Comparison of ENCODE assay signal across 8 cellular contexts in the genomic region with DNA sequence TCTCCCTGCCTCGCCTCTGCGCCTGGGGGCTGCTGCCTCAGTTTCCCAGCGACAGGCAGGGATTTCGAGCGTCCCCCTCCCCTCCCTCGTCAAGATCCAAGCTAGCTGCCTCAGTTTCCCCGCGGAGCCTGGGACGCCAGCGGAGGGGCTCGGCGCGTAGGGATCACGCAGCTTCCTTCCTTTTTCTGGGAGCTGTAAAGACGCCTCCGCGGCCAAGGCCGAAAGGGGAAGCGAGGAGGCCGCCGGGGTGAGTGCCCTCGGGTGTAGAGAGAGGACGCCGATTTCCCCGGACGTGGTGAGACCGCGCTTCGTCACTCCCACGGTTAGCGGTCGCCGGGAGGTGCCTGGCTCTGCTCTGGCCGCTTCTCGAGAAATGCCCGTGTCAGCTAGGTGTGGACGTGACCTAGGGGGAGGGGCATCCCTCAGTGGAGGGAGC. TPM values are rescaled to one million over a fixed set of nuclear protein-coding genes. Genes with fewer than 3 reads are reported as not detected.
DNase-seq lines count a peak whose midpoint lies in the region; ATAC-seq lines count a peak whose summit lies in the region.

No MANE protein-coding gene starts in this region.

- DNase-seq in GM19238 (ENCODE audit: insufficient read length, low spot score) (peak; percentile 43), NCI-H446 (lab: John Stamatoyannopoulos, UW) (no peak)
- no peak for DNase-seq in Jurkat, Clone E6-1 (ENCODE audit: low read depth, low spot score)
- peak; percentile 75 for DNase-seq in activated CD4-positive, alpha-beta T cell treated with anti-CD3 and anti-CD28 coated beads, Interleukin-2, amount 10 ng/mL, durations not matched to agents 7 days and 5 days
- DNase-seq in effector memory CD4-positive, alpha-beta T cell, result peak; percentile 53 to 70 (median 65)

- H3K36me3 ChIP-seq in effector memory CD4-positive, alpha-beta T cell (ENCODE audit: control insufficient read depth, insufficient read depth, low read length), result peaks cover 6% of the 10 kb centered on the region
- H3K36me3 ChIP-seq in mucosa of rectum (ENCODE audit: control insufficient read depth in 2 of 2, insufficient read depth in 2 of 2, low read length in 2 of 2), result peaks cover 0 to 7% of the 10 kb centered on the region in 2 donors
- no peaks in the 10 kb centered on the region for H3K36me3 ChIP-seq in stomach smooth muscle (ENCODE audit: control insufficient read depth in 2 of 2, insufficient read depth in 2 of 2, low read length in 2 of 2)

- H3K36me3 Mint-ChIP-seq in activated CD4-positive, alpha-beta T cell treated with anti-CD3 and anti-CD28 coated beads, Interleukin-2, amount 10 ng/mL, durations not matched to agents 7 days and 5 days (ENCODE audit: low read depth), result peaks cover 4% of the 10 kb centered on the region

- H3K27me3 ChIP-seq in effector memory CD4-positive, alpha-beta T cell (replicated peaks; ENCODE audit: control insufficient read depth, insufficient read depth, low read length, poor library complexity, severe bottlenecking), result no peaks in the 10 kb centered on the region
- H3K27me3 ChIP-seq in mucosa of rectum (ENCODE audit: control insufficient read depth in 2 of 2, insufficient read depth in 2 of 2, low read length in 2 of 2) (peaks cover 5 to 11% of the 10 kb centered on the region in 2 donors), stomach smooth muscle (ENCODE audit: control insufficient read depth in 1 of 2, insufficient read depth in 2 of 2, low read length in 2 of 2) (peaks cover 18 to 27% of the 10 kb centered on the region in 2 donors)

- peak overlapping the region; percentile 77 for H3K27ac ChIP-seq in effector memory CD4-positive, alpha-beta T cell (ENCODE audit: insufficient read depth, low read length, poor library complexity, severe bottlenecking)
- peak overlapping the region; percentile 77 to 88 for H3K27ac ChIP-seq in mucosa of rectum (ENCODE audit: low read depth in 2 of 2, low read length in 2 of 2)
- H3K27ac ChIP-seq in stomach smooth muscle (ENCODE audit: low read length), result peak overlapping the region; percentile 67

- peak overlapping the region; percentile 75 for H3K4me3 Mint-ChIP-seq in activated CD4-positive, alpha-beta T cell treated with anti-CD3 and anti-CD28 coated beads, Interleukin-2, amount 10 ng/mL, durations not matched to agents 7 days and 5 days

- H3K9ac ChIP-seq in mucosa of rectum (ENCODE audit: low read depth in 1 of 2, low read length in 2 of 2) (peak overlapping the region; percentile 66 to 70), stomach smooth muscle (ENCODE audit: low read length in 2 of 2) (peak overlapping the region; percentile 50 to 60)

- CTCF ChIA-PET in activated CD4-positive, alpha-beta T cell treated with anti-CD3 and anti-CD28 coated beads, Interleukin-2, amount 10 ng/mL, durations not matched to agents 7 days and 5 days (lab: Charles Lee), result interaction anchor here (0.8 to 6.3 kb wide), 18 partner anchors 10 to 151 kb away, joined by 3 to 93 read pairs (median 7); a partner anchor contains a TSS

- POLR2A ChIA-PET in activated CD4-positive, alpha-beta T cell treated with anti-CD3 and anti-CD28 coated beads, Interleukin-2, amount 10 ng/mL, durations not matched to agents 7 days and 5 days (lab: Charles Lee), result no interaction called here

- no peaks in the 10 kb centered on the region for H3K9me3 Mint-ChIP-seq in activated CD4-positive, alpha-beta T cell treated with anti-CD3 and anti-CD28 coated beads, Interleukin-2, amount 10 ng/mL, durations not matched to agents 7 days and 5 days

- H3K4me1 Mint-ChIP-seq in activated CD4-positive, alpha-beta T cell treated with anti-CD3 and anti-CD28 coated beads, Interleukin-2, amount 10 ng/mL, durations not matched to agents 7 days and 5 days, result peaks cover 32% of the 10 kb centered on the region

- H3K4me1 ChIP-seq in effector memory CD4-positive, alpha-beta T cell (ENCODE audit: control insufficient read depth, insufficient read depth, low read length, poor library complexity, severe bottlenecking), result peaks cover 19% of the 10 kb centered on the region
- peaks cover 14 to 24% of the 10 kb centered on the region in 2 donors for H3K4me1 ChIP-seq in mucosa of rectum (ENCODE audit: control insufficient read depth in 2 of 2, insufficient read depth in 2 of 2, low read length in 2 of 2)
- H3K4me1 ChIP-seq in stomach smooth muscle (ENCODE audit: control insufficient read depth, insufficient read depth, low read length), result peaks cover 18% of the 10 kb centered on the region

- peak overlapping the region; percentile 90 for H3K27ac Mint-ChIP-seq in activated CD4-positive, alpha-beta T cell treated with anti-CD3 and anti-CD28 coated beads, Interleukin-2, amount 10 ng/mL, durations not matched to agents 7 days and 5 days

- no peaks in the 10 kb centered on the region for H3K9me3 ChIP-seq in effector memory CD4-positive, alpha-beta T cell (ENCODE audit: control insufficient read depth, low read length)
- no peaks in the 10 kb centered on the region for H3K9me3 ChIP-seq in mucosa of rectum (ENCODE audit: control insufficient read depth in 2 of 2, low read length in 2 of 2)
- no peaks in the 10 kb centered on the region for H3K9me3 ChIP-seq in stomach smooth muscle (ENCODE audit: control insufficient read depth in 2 of 2, low read length in 2 of 2)

- no peak for ATAC-seq in HG03342 (IDR thresholded peaks at IDR 0.05; ENCODE audit: unreplicated experiment)

- peak overlapping the region; percentile 48 for H3K4me3 ChIP-seq in Jurkat, Clone E6-1 (ENCODE audit: low read length)
- H3K4me3 ChIP-seq in effector memory CD4-positive, alpha-beta T cell (ENCODE audit: insufficient read depth, low read depth, low read length, poor library complexity, severe bottlenecking), result peak overlapping the region; percentile 72
- H3K4me3 ChIP-seq in mucosa of rectum (ENCODE audit: low read length in 2 of 2), result peak overlapping the region; percentile 56 to 73
- H3K4me3 ChIP-seq in stomach smooth muscle (ENCODE audit: low read length in 2 of 2), result peak overlapping the region; percentile 54 to 65

- no peaks in the 10 kb centered on the region for H3K27me3 Mint-ChIP-seq in activated CD4-positive, alpha-beta T cell treated with anti-CD3 and anti-CD28 coated beads, Interleukin-2, amount 10 ng/mL, durations not matched to agents 7 days and 5 days

RNA-seq across cellular contexts. Expression of a gene that starts 0.7 kb away (rescaled TPM):
- polyA plus RNA-seq in Jurkat, Clone E6-1 (2012; ENCODE audit: insufficient read depth, insufficient read length), result 4.1 TPM
- total RNA-seq in activated CD4-positive, alpha-beta T cell treated with anti-CD3 and anti-CD28 coated beads, Interleukin-2, amount 10 ng/mL, durations not matched to agents 7 days and 5 days, result 1 to 10 TPM; 8.0 to 9.0 TPM

RNA-seq across cellular contexts. Expression of a gene that starts 16.6 kb away (rescaled TPM):
- 11.5 TPM for polyA plus RNA-seq in Jurkat, Clone E6-1 (2012; ENCODE audit: insufficient read depth, insufficient read length)
- total RNA-seq in activated CD4-positive, alpha-beta T cell treated with anti-CD3 and anti-CD28 coated beads, Interleukin-2, amount 10 ng/mL, durations not matched to agents 7 days and 5 days, result 1 to 10 TPM; 1.4 to 1.8 TPM

RNA-seq across cellular contexts. Expression of a gene that starts 18.2 kb away (rescaled TPM):
- 106 TPM for polyA plus RNA-seq in Jurkat, Clone E6-1 (2012; ENCODE audit: insufficient read depth, insufficient read length)
- 10 to 100 TPM; 58.7 to 67.9 TPM for total RNA-seq in activated CD4-positive, alpha-beta T cell treated with anti-CD3 and anti-CD28 coated beads, Interleukin-2, amount 10 ng/mL, durations not matched to agents 7 days and 5 days

RNA-seq across cellular contexts. Expression of a gene that starts 19.6 kb away (rescaled TPM):
- polyA plus RNA-seq in Jurkat, Clone E6-1 (2012; ENCODE audit: insufficient read depth, insufficient read length), result 11.3 TPM
- total RNA-seq in activated CD4-positive, alpha-beta T cell treated with anti-CD3 and anti-CD28 coated beads, Interleukin-2, amount 10 ng/mL, durations not matched to agents 7 days and 5 days, result under 1 TPM; 0.12 to 0.17 TPM

RNA-seq across cellular contexts. Expression of a gene that starts 39.1 kb away (rescaled TPM):
- polyA plus RNA-seq in Jurkat, Clone E6-1 (2012; ENCODE audit: insufficient read depth, insufficient read length), result 1.5 TPM
- 1 to 10 TPM; 6.1 to 6.5 TPM for total RNA-seq in activated CD4-positive, alpha-beta T cell treated with anti-CD3 and anti-CD28 coated beads, Interleukin-2, amount 10 ng/mL, durations not matched to agents 7 days and 5 days

Comparison
In these comparisons a context has a peak if more than half of its experiments do, and no peak if none do; other contexts are left out.
1. DNase-seq: peak in GM19238 (single experiment), activated CD4-positive, alpha-beta T cell treated with anti-CD3 and anti-CD28 coated beads, Interleukin-2, amount 10 ng/mL, durations not matched to agents 7 days and 5 days (single experiment) and effector memory CD4-positive, alpha-beta T cell (3 of 3); none in Jurkat, Clone E6-1 (single experiment) and NCI-H446 (0 of 2).
2. Peak in every context shown above with its lines, with median percentiles within 50 percentile points of each other: H3K4me3 ChIP-seq and H3K27ac ChIP-seq.